ENCODE assay signal across 17 cellular contexts in the genomic region with DNA sequence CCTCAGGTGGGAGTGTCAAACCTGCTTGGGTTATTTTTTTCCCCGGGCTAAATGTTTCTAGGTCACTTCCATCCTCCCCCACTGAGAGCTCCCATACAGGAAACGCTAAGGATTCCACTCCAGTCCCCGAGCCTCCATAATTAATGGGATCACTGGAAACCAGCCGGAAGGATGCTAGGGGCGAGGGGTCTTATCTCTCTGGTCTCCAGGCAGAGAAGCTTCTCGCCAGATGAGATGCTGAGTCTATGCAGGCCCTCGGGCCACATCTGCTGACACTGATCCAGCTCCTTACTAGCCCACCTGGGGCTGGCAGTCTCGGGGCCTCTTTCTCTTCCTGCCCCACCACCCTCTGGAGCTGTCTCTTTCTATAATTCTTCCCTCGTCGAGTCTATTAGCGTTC.
A peak's percentile ranks its signal among the peaks of the same experiment; 100 is the strongest.
DNase-seq lines count a peak whose midpoint lies in the region; ATAC-seq and TF ChIP-seq lines count a peak whose summit lies in the region.
"Had no signal": no experiment of that assay in that cellular context is flagged by ENCODE, and none has a peak within 500 bp of the region (broad histone marks: within the 10 kb centered on the region; RNA-seq: fewer than 3 reads in every experiment).

No MANE protein-coding gene starts in this region.

- TF ChIP-seq CTCF in coronary artery (IDR thresholded peaks at IDR 0.05) (no peak), nephron (IDR thresholded peaks at IDR 0.05; ENCODE audit: unreplicated experiment in 3 of 3) (no peak), mucosa of descending colon (IDR thresholded peaks at IDR 0.05) (no peak)

- peaks cover 8% of the 10 kb centered on the region for H3K27me3 Mint-ChIP-seq in nephron (ENCODE audit: low read depth)
- peaks cover 36% of the 10 kb centered on the region for H3K27me3 Mint-ChIP-seq in T-helper 2 cell treated with Interferon-gamma antibody and Interleukin-4, amounts not matched to agents 5 μg/mL and 100 μg/mL, for 36 hours (ENCODE audit: low read depth)

- H3K9me3 Mint-ChIP-seq in nephron, result no peaks in the 10 kb centered on the region
- H3K9me3 Mint-ChIP-seq in T-helper 2 cell treated with Interferon-gamma antibody and Interleukin-4, amounts not matched to agents 5 μg/mL and 100 μg/mL, for 36 hours, result no peaks in the 10 kb centered on the region
- H3K9me3 Mint-ChIP-seq: activated naive CD8-positive, alpha-beta T cell treated with anti-CD3 and anti-CD28 coated beads for 36 hours; central memory CD8-positive, alpha-beta T cell had no signal

- H3K36me3 ChIP-seq in mucosa of descending colon (ENCODE audit: low read depth), result no peaks in the 10 kb centered on the region
- H3K36me3 ChIP-seq in SJCRH30, result no peaks in the 10 kb centered on the region
- H3K36me3 ChIP-seq: prostate gland had no signal

- H3K27ac ChIP-seq in coronary artery, result no peak overlapping the region
- no peak overlapping the region for H3K27ac ChIP-seq in SJCRH30
- H3K27ac ChIP-seq: prostate gland had no signal

- H3K27me3 ChIP-seq in SJCRH30, result peaks cover 42% of the 10 kb centered on the region

- no peaks in the 10 kb centered on the region for H3K36me3 Mint-ChIP-seq in nephron (ENCODE audit: low read depth)
- H3K36me3 Mint-ChIP-seq in T-helper 2 cell treated with Interferon-gamma antibody and Interleukin-4, amounts not matched to agents 5 μg/mL and 100 μg/mL, for 36 hours (ENCODE audit: low read depth), result no peaks in the 10 kb centered on the region
- H3K36me3 Mint-ChIP-seq: activated naive CD8-positive, alpha-beta T cell treated with anti-CD3 and anti-CD28 coated beads for 36 hours had no signal

- intact Hi-C loops in mucosa of descending colon (cut with DNase I, micrococcal nuclease), result no loop called here

- H3K4me3 Mint-ChIP-seq in nephron, result peak overlapping the region in 1 of 3 experiments; percentile 1
- H3K4me3 Mint-ChIP-seq in T-helper 2 cell treated with Interferon-gamma antibody and Interleukin-4, amounts not matched to agents 5 μg/mL and 100 μg/mL, for 36 hours, result no peak overlapping the region
- H3K4me3 Mint-ChIP-seq: activated naive CD8-positive, alpha-beta T cell treated with anti-CD3 and anti-CD28 coated beads for 36 hours; central memory CD8-positive, alpha-beta T cell had no signal

- ATAC-seq in mucosa of descending colon, result no peak

- H3K9me3 ChIP-seq in mucosa of descending colon (no peaks in the 10 kb centered on the region), SJCRH30 (replicated peaks) (no peaks in the 10 kb centered on the region)
- H3K9me3 ChIP-seq: prostate gland had no signal

- H3K27ac Mint-ChIP-seq in nephron, result peak overlapping the region; percentile 57 to 69 (median 61)
- H3K27ac Mint-ChIP-seq in T-helper 2 cell treated with Interferon-gamma antibody and Interleukin-4, amounts not matched to agents 5 μg/mL and 100 μg/mL, for 36 hours, result no peak overlapping the region
- H3K27ac Mint-ChIP-seq: activated naive CD8-positive, alpha-beta T cell treated with anti-CD3 and anti-CD28 coated beads for 36 hours had no signal

- DNase-seq in EH (ENCODE audit: low read depth), result peak; percentile 42
- peak; percentile 40 for DNase-seq in NCI-H1092 treated with DMSO at 0.1 percent for 48 hours (lab: John Stamatoyannopoulos, UW)
- peak; percentile 9 for DNase-seq in coronary artery (ENCODE audit: low spot score)
- DNase-seq in mucosa of descending colon, result no peak
- DNase-seq in T-helper 2 cell treated with Interferon-gamma antibody and Interleukin-4, amounts not matched to agents 5 μg/mL and 100 μg/mL, for 36 hours (ENCODE audit: low spot score), result no peak
- DNase-seq in DMS79 (lab: John Stamatoyannopoulos, UW), result no peak
- no peak for DNase-seq in SJCRH30
- DNase-seq: activated CD4-positive, alpha-beta T cell treated with anti-CD3 and anti-CD28 coated beads, Interleukin-2, amount 50 U/mL, for 1 hour; activated naive CD8-positive, alpha-beta T cell treated with anti-CD3 and anti-CD28 coated beads for 36 hours; activated T-cell treated with anti-CD3 and anti-CD28 coated beads, Interleukin-2, amount 50 U/mL, for 1 hour; COR-L47; NCI-H2081 treated with DMSO at 0.1 percent for 48 hours; SIG-M5; stimulated activated CD4-positive, alpha-beta T cell treated with anti-CD3 and anti-CD28 coated beads, Interleukin-15, amount 100 ng/mL, for 24 hours had no signal

- no peaks in the 10 kb centered on the region for H3K4me1 ChIP-seq in mucosa of descending colon (ENCODE audit: low read depth)
- no peaks in the 10 kb centered on the region for H3K4me1 ChIP-seq in SJCRH30
- H3K4me1 ChIP-seq: prostate gland had no signal

- H3K4me3 ChIP-seq in coronary artery (no peak overlapping the region), mucosa of descending colon (no peak overlapping the region), SJCRH30 (no peak overlapping the region)
- H3K4me3 ChIP-seq: prostate gland had no signal

- H3K4me1 Mint-ChIP-seq in nephron, result peaks cover 41% of the 10 kb centered on the region
- no peaks in the 10 kb centered on the region for H3K4me1 Mint-ChIP-seq in T-helper 2 cell treated with Interferon-gamma antibody and Interleukin-4, amounts not matched to agents 5 μg/mL and 100 μg/mL, for 36 hours (ENCODE audit: low read depth)
- H3K4me1 Mint-ChIP-seq: activated naive CD8-positive, alpha-beta T cell treated with anti-CD3 and anti-CD28 coated beads for 36 hours; central memory CD8-positive, alpha-beta T cell had no signal

Comparison
In these comparisons a context has a peak if more than half of its experiments do, and no peak if none do; other contexts are left out.
1. DNase-seq: peak in EH (single experiment), NCI-H1092 treated with DMSO at 0.1 percent for 48 hours (single experiment) and coronary artery (single experiment); none in mucosa of descending colon (0 of 3), T-helper 2 cell treated with Interferon-gamma antibody and Interleukin-4, amounts not matched to agents 5 μg/mL and 100 μg/mL, for 36 hours (single experiment), DMS79 (single experiment) and SJCRH30 (0 of 2).